ENCODE assay signal across 10 cellular contexts in genomic region chr20:32613596-32614053, GRCh38.
"Had no signal": no experiment of that assay in that cellular context is flagged by ENCODE, and none has a peak within 500 bp of the region (broad histone marks: within the 10 kb centered on the region; RNA-seq: fewer than 3 reads in every experiment).

No MANE protein-coding gene starts in this region.

- H3K27ac Mint-ChIP-seq: H9, HFFc6 had no signal

- DNase-seq: GM23248, GOT3, H9, HCEC 1CT, HFFc6, IMR-90, KBM-7 had no signal

- H3K4me3 Mint-ChIP-seq: H9, HFFc6 had no signal

- FAIRE-seq: H54 had no signal

- H3K4me2 ChIP-seq: KMS-11 had no signal

- H3K9me3 Mint-ChIP-seq: H9, HFFc6 had no signal

- H2AFZ ChIP-seq: GM23248 had no signal

- H3K4me3 ChIP-seq: GM23248 had no signal

- H3K27ac ChIP-seq: GM23248, HL-60, KMS-11 had no signal

- H3K9ac ChIP-seq: GM23248, KMS-11 had no signal
